12 cellular contexts compared by ENCODE assay signal in genomic region chr1:68751723-68752122, GRCh38.
A peak's percentile ranks its signal among the peaks of the same experiment; 100 is the strongest.
DNase-seq lines count a peak whose midpoint lies in the region; ATAC-seq, FAIRE-seq and TF ChIP-seq lines count a peak whose summit lies in the region.
"Had no signal": no experiment of that assay in that cellular context is flagged by ENCODE, and none has a peak within 500 bp of the region (broad histone marks: within the 10 kb centered on the region; RNA-seq: fewer than 3 reads in every experiment).

No MANE protein-coding gene starts in this region.

- no peak overlapping the region for H3K27ac Mint-ChIP-seq in GM23338

- H4K20me1 ChIP-seq in GM23338 (replicated peaks; ENCODE audit: insufficient read depth), result no peaks in the 10 kb centered on the region
- H4K20me1 ChIP-seq in keratinocyte (ENCODE audit: control insufficient read depth, extremely low read depth, insufficient read depth, low read length), result no peaks in the 10 kb centered on the region

- no peaks in the 10 kb centered on the region for H3K4me1 Mint-ChIP-seq in GM23338

- peak; percentile 8 for TF ChIP-seq CTCF in AG09319 (IDR thresholded peaks at IDR 0.05; ENCODE audit: low read depth, low read length)
- TF ChIP-seq CTCF in GM23338 (conservative IDR thresholded peaks at IDR 0.05; ENCODE audit: low read depth in 2 of 2), result peak; percentile 16 to 35; a peak in 2 of 4 replicates
- peak; percentile 33 for TF ChIP-seq CTCF in WERI-Rb-1 (IDR thresholded peaks at IDR 0.05; ENCODE audit: low read depth, low read length)
- TF ChIP-seq CTCF in keratinocyte (optimal IDR thresholded peaks at IDR 0.05 in 1 of 3, IDR thresholded peaks at IDR 0.05 in 1 of 3, conservative IDR thresholded peaks at IDR 0.05 in 1 of 3; ENCODE audit: extremely low read depth in 1 of 3, insufficient read depth in 2 of 3, low read length in 3 of 3), result peak in 2 of 3 experiments; percentile 12 to 18
- TF ChIP-seq CTCF in mucosa of descending colon (IDR thresholded peaks at IDR 0.05), result no peak
- TF ChIP-seq CTCF in upper lobe of right lung (IDR thresholded peaks at IDR 0.05), result no peak

- H3F3A ChIP-seq in GM23338 (replicated peaks; ENCODE audit: low read depth), result no peaks in the 10 kb centered on the region

- no peak overlapping the region for H3K4me3 Mint-ChIP-seq in GM23338

- H3K4me3 ChIP-seq in GM23338, result no peak overlapping the region
- no peak overlapping the region for H3K4me3 ChIP-seq in WERI-Rb-1 (ENCODE audit: low read depth, low read length)
- no peak overlapping the region for H3K4me3 ChIP-seq in keratinocyte (ENCODE audit: control insufficient read depth in 2 of 3, extremely low read depth in 1 of 3, insufficient read depth in 2 of 3, low read depth in 1 of 3, low read length in 3 of 3)
- H3K4me3 ChIP-seq in mucosa of descending colon, result no peak overlapping the region
- H3K4me3 ChIP-seq in upper lobe of right lung, result no peak overlapping the region
- H3K4me3 ChIP-seq: SJSA1 had no signal

- H3K4me2 ChIP-seq in GM23338, result no peak overlapping the region
- H3K4me2 ChIP-seq in keratinocyte (ENCODE audit: control insufficient read depth, extremely low read depth, insufficient read depth, low read depth, low read length), result no peak overlapping the region

- H3K9ac ChIP-seq in keratinocyte (ENCODE audit: control insufficient read depth, extremely low read depth, insufficient read depth, low read length), result no peak overlapping the region

- H2AFZ ChIP-seq in GM23338 (no peak overlapping the region), keratinocyte (ENCODE audit: control insufficient read depth, low read length) (no peak overlapping the region)

- H3K27me3 Mint-ChIP-seq in GM23338 (ENCODE audit: insufficient read depth, low read depth, poor library complexity), result no peaks in the 10 kb centered on the region

- FAIRE-seq in keratinocyte (lab: Jason Lieb, UNC), result no peak

- H3K4me1 ChIP-seq in GM23338 (ENCODE audit: insufficient read depth), result no peaks in the 10 kb centered on the region
- no peaks in the 10 kb centered on the region for H3K4me1 ChIP-seq in keratinocyte (ENCODE audit: control insufficient read depth, extremely low read depth, insufficient read depth, low read length)
- no peaks in the 10 kb centered on the region for H3K4me1 ChIP-seq in mucosa of descending colon (ENCODE audit: low read depth)
- H3K4me1 ChIP-seq in upper lobe of right lung, result no peaks in the 10 kb centered on the region
- H3K4me1 ChIP-seq: SJSA1 had no signal

- intact Hi-C loops in mucosa of descending colon (cut with DNase I, micrococcal nuclease) (no loop called here), upper lobe of right lung (cut with DNase I) (no loop called here)

- H3K9me3 Mint-ChIP-seq in GM23338, result peaks cover 6% of the 10 kb centered on the region; the same call in 1 of the 3 replicates

- 0 out of 2 replicates have a peak, but pooled peaks cover 3% of the 10 kb centered on the region for H3K9me2 ChIP-seq in GM23338 (ENCODE audit: insufficient read depth)

- H3K27me3 ChIP-seq in GM23338 (ENCODE audit: insufficient read depth) (no peaks in the 10 kb centered on the region), WERI-Rb-1 (ENCODE audit: insufficient read depth, low read depth, severe bottlenecking) (no peaks in the 10 kb centered on the region), keratinocyte (ENCODE audit: control insufficient read depth, extremely low read depth, insufficient read depth, low read length) (no peaks in the 10 kb centered on the region), upper lobe of right lung (no peaks in the 10 kb centered on the region)
- H3K27me3 ChIP-seq: SJSA1 had no signal

- ATAC-seq in GM23338 (no peak), mucosa of descending colon (no peak), upper lobe of right lung (no peak)

- DNase-seq in AG09319 (ENCODE audit: extremely low read depth, low read depth), result no peak
- DNase-seq in GM23338 (ENCODE audit: low spot score), result no peak
- DNase-seq in WERI-Rb-1, result no peak
- DNase-seq in keratinocyte (ENCODE audit: low read depth, low spot score), result no peak
- no peak for DNase-seq in mucosa of descending colon
- no peak for DNase-seq in CD1c-positive myeloid dendritic cell (ENCODE audit: extremely low spot score)
- DNase-seq in upper lobe of right lung, result no peak
- DNase-seq: GOT3, NCI-H1417, NCI-H2029 treated with DMSO at 0.1 percent for 48 hours, NCI-H524 had no signal

- H3K36me3 Mint-ChIP-seq in GM23338 (ENCODE audit: low read depth), result no peaks in the 10 kb centered on the region; the same call in 2 of the 3 replicates

- H3K36me3 ChIP-seq in GM23338 (ENCODE audit: insufficient read depth) (no peaks in the 10 kb centered on the region), WERI-Rb-1 (no peaks in the 10 kb centered on the region), keratinocyte (ENCODE audit: control insufficient read depth in 2 of 2, extremely low read depth in 1 of 2, insufficient read depth in 2 of 2, low read length in 2 of 2) (no peaks in the 10 kb centered on the region), mucosa of descending colon (ENCODE audit: low read depth) (no peaks in the 10 kb centered on the region), upper lobe of right lung (no peaks in the 10 kb centered on the region)
- H3K36me3 ChIP-seq: SJSA1 had no signal

- H3K79me2 ChIP-seq in GM23338 (replicated peaks; ENCODE audit: insufficient read depth), result no peaks in the 10 kb centered on the region
- no peaks in the 10 kb centered on the region for H3K79me2 ChIP-seq in keratinocyte (ENCODE audit: control insufficient read depth, insufficient read depth, low read length)

- H3K27ac ChIP-seq in GM23338 (ENCODE audit: low read depth) (no peak overlapping the region), WERI-Rb-1 (no peak overlapping the region), keratinocyte (ENCODE audit: control insufficient read depth, insufficient read depth, low read length) (no peak overlapping the region), upper lobe of right lung (no peak overlapping the region)
- H3K27ac ChIP-seq: SJSA1 had no signal

- no peaks in the 10 kb centered on the region for H3K9me3 ChIP-seq in WERI-Rb-1 (ENCODE audit: severe bottlenecking)
- no peaks in the 10 kb centered on the region for H3K9me3 ChIP-seq in keratinocyte (ENCODE audit: control insufficient read depth, low read depth, low read length)
- peaks cover 3% of the 10 kb centered on the region for H3K9me3 ChIP-seq in mucosa of descending colon
- no peaks in the 10 kb centered on the region for H3K9me3 ChIP-seq in upper lobe of right lung
- H3K9me3 ChIP-seq: SJSA1 had no signal

- H3K9me1 ChIP-seq in keratinocyte (ENCODE audit: control insufficient read depth, extremely low read depth, insufficient read depth, low read length), result no peaks in the 10 kb centered on the region

- dilution Hi-C loops in keratinocyte (cut with MboI; ENCODE audit: extremely low pct_ligation_motif_present, low sequenced_read_pairs), result no loop called here

Comparison
In these comparisons a context has a peak if more than half of its experiments do, and no peak if none do; other contexts are left out.
1. CTCF ChIP-seq: peak in AG09319 (single experiment), GM23338 (2 of 2), WERI-Rb-1 (single experiment) and keratinocyte (2 of 3); none in mucosa of descending colon (single experiment) and upper lobe of right lung (single experiment).